Comparison of ENCODE assay signal across 13 cellular contexts in the genomic region with DNA sequence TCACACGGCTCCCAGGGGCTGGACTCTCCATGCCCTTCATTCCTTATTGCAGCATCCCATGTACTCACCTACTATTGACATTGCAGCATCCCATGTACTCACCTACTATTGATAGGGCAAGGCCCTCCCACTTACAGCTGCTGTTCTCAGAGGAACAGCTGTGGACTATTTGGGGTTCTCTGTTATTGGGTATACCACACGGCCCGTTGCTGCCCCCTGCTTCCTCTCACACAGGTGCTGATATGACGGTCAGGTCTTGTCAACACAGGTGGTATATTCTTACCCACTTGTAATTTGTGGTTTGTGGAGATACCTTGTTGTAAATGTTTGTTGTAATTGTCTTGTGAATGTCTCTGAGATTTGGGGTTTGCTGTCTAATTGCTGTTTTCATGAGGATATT. TPM values are rescaled to one million over a fixed set of nuclear protein-coding genes. Genes with fewer than 3 reads are reported as not detected.
DNase-seq lines count a peak whose midpoint lies in the region; ATAC-seq and TF ChIP-seq lines count a peak whose summit lies in the region.
"Had no signal": no experiment of that assay in that cellular context is flagged by ENCODE, and none has a peak within 500 bp of the region (broad histone marks: within the 10 kb centered on the region; RNA-seq: fewer than 3 reads in every experiment).

No MANE protein-coding gene starts in this region.

- peak overlapping the region; percentile 0; the same call in 1 of the 2 replicates for H3K9ac ChIP-seq in SU-DHL-6 (ENCODE audit: low read length)

- no peaks in the 10 kb centered on the region for H3K4me1 ChIP-seq in adrenal gland (replicated peaks in 1 of 2)
- H3K4me1 ChIP-seq: ascending aorta had no signal

- H2AFZ ChIP-seq in SU-DHL-6 (ENCODE audit: low read depth, low read length, severe bottlenecking): no peak overlapping the region

- H3K27me3 ChIP-seq in SU-DHL-6 (ENCODE audit: low read length) (no peaks in the 10 kb centered on the region), adrenal gland (no peaks in the 10 kb centered on the region)
- H3K27me3 ChIP-seq: ascending aorta had no signal

- no peaks in the 10 kb centered on the region for H4K20me1 ChIP-seq in SU-DHL-6 (ENCODE audit: low read depth, low read length)

- H3K4me3 ChIP-seq in GM12865 (ENCODE audit: low read depth, low read length) (no peak overlapping the region), SU-DHL-6 (ENCODE audit: insufficient read depth, low read length, poor library complexity, severe bottlenecking) (no peak overlapping the region), adrenal gland (no peak overlapping the region)
- H3K4me3 ChIP-seq: ascending aorta had no signal

- 93 to 96% (median 94%) methylated on average over 4 of the region's 4 CpGs for WGBS in adrenal gland, 4 donors

- intact Hi-C loops in adrenal gland (cut with DNase I): no loop called here

- peak; percentile 50 for DNase-seq in GM12865 (ENCODE audit: low read depth)
- no peak for DNase-seq in GM20000 (ENCODE audit: low spot score)
- DNase-seq in SIG-M5 (lab: John Stamatoyannopoulos, UW): no peak
- no peak for DNase-seq in adrenal gland
- DNase-seq in NCI-H2029 (lab: John Stamatoyannopoulos, UW): no peak
- no peak for DNase-seq in NCI-H226
- DNase-seq: activated gamma-delta T cell treated with Interleukin-2 at 50 U/mL for 16 hours; HCEC 1CT; Karpas-422; NK-92 treated with Interleukin-12 subunit alpha and Interleukin-12 subunit beta, amount 100 ng/mL, for 24 hours had no signal

- H3K27ac ChIP-seq in SU-DHL-6 (ENCODE audit: low read depth, low read length) (peak overlapping the region; percentile 15), adrenal gland (no peak overlapping the region)
- H3K27ac ChIP-seq: ascending aorta had no signal

- TF ChIP-seq POLR2A in adrenal gland (IDR thresholded peaks at IDR 0.05): no peak

- H3K36me3 ChIP-seq in SU-DHL-6 (ENCODE audit: low read length): no peaks in the 10 kb centered on the region
- no peaks in the 10 kb centered on the region for H3K36me3 ChIP-seq in adrenal gland (replicated peaks in 1 of 2)

- H3K79me2 ChIP-seq in SU-DHL-6 (ENCODE audit: insufficient read depth, low read length): no peaks in the 10 kb centered on the region

- peaks cover 1% of the 10 kb centered on the region; the same call in 1 of the 2 replicates for H3F3A ChIP-seq in SU-DHL-6 (ENCODE audit: insufficient read depth)

- no peaks in the 10 kb centered on the region for H3K9me3 ChIP-seq in SU-DHL-6 (ENCODE audit: insufficient read depth, low read length)
- no peaks in the 10 kb centered on the region for H3K9me3 ChIP-seq in adrenal gland (replicated peaks in 1 of 3)
- H3K9me3 ChIP-seq: ascending aorta had no signal

- no peak for TF ChIP-seq CTCF in GM12865 (IDR thresholded peaks at IDR 0.05; ENCODE audit: insufficient read depth, low read depth, low read length, missing control alignments)
- TF ChIP-seq CTCF in GM20000 (IDR thresholded peaks at IDR 0.05; ENCODE audit: extremely low read depth, missing control alignments): peak; percentile 2
- TF ChIP-seq CTCF in SU-DHL-6 (IDR thresholded peaks at IDR 0.05; ENCODE audit: insufficient read depth, low read length, poor library complexity, severe bottlenecking): peak; percentile 59
- no peak for TF ChIP-seq CTCF in adrenal gland (IDR thresholded peaks at IDR 0.05)

- peak; percentile 40 for ATAC-seq in HG02870 (IDR thresholded peaks at IDR 0.05; ENCODE audit: unreplicated experiment)

- peak overlapping the region; percentile 33 for H3K4me2 ChIP-seq in SU-DHL-6 (ENCODE audit: low read depth, low read length, poor library complexity, severe bottlenecking)

- no peaks in the 10 kb centered on the region for H3K9me2 ChIP-seq in SU-DHL-6 (replicated peaks; ENCODE audit: insufficient read depth, low read length)

RNA-seq across cellular contexts. Expression of a gene that starts 18.8 kb away (rescaled TPM):
- 10 to 100 TPM in 5 of 8 donors, 1 to 10 TPM in 3; 6.6 to 23.1 (median 12.2) TPM for total RNA-seq in adrenal gland
- 10 to 100 TPM in 1 of 3 donors, 1 to 10 TPM in 2; 3.2 to 14.2 (median 4.7) TPM for polyA plus RNA-seq in adrenal gland

RNA-seq across cellular contexts. Expression of a gene that starts 24.2 kb away (rescaled TPM):
- total RNA-seq in adrenal gland: 1 to 10 TPM in 4 of 8 donors, under 1 TPM in 4; 0.43 to 1.8 (median 1.0) TPM
- polyA plus RNA-seq in adrenal gland: 1 to 10 TPM in 1 of 3 donors, under 1 TPM in 2; 0.34 to 1.0 (median 0.88) TPM

Comparison
In these comparisons a context has a peak if more than half of its experiments do, and no peak if none do; other contexts are left out.
1. CTCF ChIP-seq: peak in GM20000 (single experiment) and SU-DHL-6 (single experiment); none in GM12865 (single experiment) and adrenal gland (0 of 6).